In genomic region chr22:46350646-46351045, GRCh38 we compare ENCODE assay signal across 20 cellular contexts.
"Had no signal": no experiment of that assay in that cellular context is flagged by ENCODE, and none has a peak within 500 bp of the region (broad histone marks: within the 10 kb centered on the region; RNA-seq: fewer than 3 reads in every experiment).

No MANE protein-coding gene starts in this region.

- H3K27me3 ChIP-seq: foreskin keratinocyte, pancreas, right atrium auricular region, stomach, testis had no signal

- H3K9me3 Mint-ChIP-seq: activated naive CD4-positive, alpha-beta T cell treated with anti-CD3 and anti-CD28 coated beads, Interleukin-2, amount 50 U/mL, for 72 hours; activated T-cell treated with anti-CD3 and anti-CD28 coated beads, Interleukin-2, amount 50 U/mL, for 24 hours; activated T-helper 17 cell treated with anti-CD3 and anti-CD28 coated beads, Interleukin-2, amount 50 U/mL, for 72 hours; nephron had no signal

- H3K4me3 Mint-ChIP-seq: activated T-cell treated with anti-CD3 and anti-CD28 coated beads, Interleukin-2, amount 50 U/mL, for 24 hours; activated T-helper 17 cell treated with anti-CD3 and anti-CD28 coated beads, Interleukin-2, amount 50 U/mL, for 72 hours; immature natural killer cell; nephron had no signal

- DNase-seq: activated CD4-positive, CD25-positive, alpha-beta regulatory T cell treated with anti-CD3 and anti-CD28 coated beads, Interleukin-2, amount 50 U/mL, for 72 hours; activated T-cell treated with anti-CD3 and anti-CD28 coated beads, Interleukin-2, amount 50 U/mL, for 24 hours; dermis blood vessel endothelial cell; effector CD8-positive, alpha-beta T cell; foreskin keratinocyte; immature natural killer cell; kidney glomerular epithelial cell; mesenchymal stem cell; psoas muscle; SK-N-SH; stimulated activated CD4-positive, alpha-beta T cell treated with anti-CD3 and anti-CD28 coated beads, Interleukin-4, amount 100 ng/mL, for 24 hours; stomach; testis; trophoblast cell; WERI-Rb-1 had no signal

- H3K27ac ChIP-seq: foreskin keratinocyte, psoas muscle, stomach, testis, WERI-Rb-1 had no signal

- ATAC-seq: activated naive CD4-positive, alpha-beta T cell treated with anti-CD3 and anti-CD28 coated beads, Interleukin-2, amount 50 U/mL, for 72 hours; activated T-helper 17 cell treated with anti-CD3 and anti-CD28 coated beads, Interleukin-2, amount 50 U/mL, for 72 hours; foreskin keratinocyte; pancreas; psoas muscle had no signal

- H3K4me3 ChIP-seq: pancreas, psoas muscle, right atrium auricular region, stomach, testis had no signal

- H3K27me3 Mint-ChIP-seq: activated T-cell treated with anti-CD3 and anti-CD28 coated beads, Interleukin-2, amount 50 U/mL, for 24 hours; activated T-helper 17 cell treated with anti-CD3 and anti-CD28 coated beads, Interleukin-2, amount 50 U/mL, for 72 hours had no signal

- H3K4me1 Mint-ChIP-seq: activated T-helper 17 cell treated with anti-CD3 and anti-CD28 coated beads, Interleukin-2, amount 50 U/mL, for 72 hours had no signal

- H3K4me1 ChIP-seq: testis had no signal

- H3K27ac Mint-ChIP-seq: activated T-cell treated with anti-CD3 and anti-CD28 coated beads, Interleukin-2, amount 50 U/mL, for 24 hours; activated T-helper 17 cell treated with anti-CD3 and anti-CD28 coated beads, Interleukin-2, amount 50 U/mL, for 72 hours; nephron had no signal

- H3K9me3 ChIP-seq: pancreas, psoas muscle, right atrium auricular region, SK-N-SH, stomach, testis had no signal
